17 cellular contexts compared by ENCODE assay signal in genomic region chr16:60217787-60218186, GRCh38.
A peak's percentile ranks its signal among the peaks of the same experiment; 100 is the strongest.
DNase-seq lines count a peak whose midpoint lies in the region; TF ChIP-seq lines count a peak whose summit lies in the region.
"Had no signal": no experiment of that assay in that cellular context is flagged by ENCODE, and none has a peak within 500 bp of the region (broad histone marks: within the 10 kb centered on the region; RNA-seq: fewer than 3 reads in every experiment).

No MANE protein-coding gene starts in this region.

- H3K36me3 ChIP-seq in endodermal cell (ENCODE audit: control insufficient read depth, insufficient read depth, low read length) (no peaks in the 10 kb centered on the region), neuronal stem cell (replicated peaks in 1 of 2; ENCODE audit: control insufficient read depth in 2 of 2, insufficient read depth in 2 of 2, low read length in 2 of 2) (no peaks in the 10 kb centered on the region), thyroid gland (no peaks in the 10 kb centered on the region)

- H3K4me3 Mint-ChIP-seq in endodermal cell (no peak overlapping the region), mesothelial cell of epicardium (no peak overlapping the region)
- H3K4me3 Mint-ChIP-seq: CD4-positive, alpha-beta T cell; HFFc6 had no signal

- H2BK12ac ChIP-seq in neuronal stem cell (ENCODE audit: low read length) = no peak overlapping the region

- H3K4me1 Mint-ChIP-seq in endodermal cell = peaks cover 28% of the 10 kb centered on the region
- H3K4me1 Mint-ChIP-seq in mesothelial cell of epicardium = no peaks in the 10 kb centered on the region

- CTCF ChIA-PET in RWPE1 (lab: Yijun Ruan, JAX) = interaction anchor here (0.6 to 0.7 kb wide), 2 partner anchors 39 to 132 kb away, joined by 3 to 4 read pairs; no protein-coding TSS in a partner anchor

- H4K91ac ChIP-seq in neuronal stem cell (ENCODE audit: low read depth, low read length, poor library complexity) = no peak overlapping the region

- H3K4me3 ChIP-seq in endodermal cell (ENCODE audit: low read length) = no peak overlapping the region
- no peak overlapping the region for H3K4me3 ChIP-seq in neuronal stem cell (ENCODE audit: low read length in 2 of 2)
- no peak overlapping the region for H3K4me3 ChIP-seq in thyroid gland (replicated peaks in 1 of 3)
- H3K4me3 ChIP-seq: A549 had no signal

- no peak overlapping the region for H2BK5ac ChIP-seq in neuronal stem cell (ENCODE audit: low read length)

- H3K23ac ChIP-seq in neuronal stem cell (ENCODE audit: low read depth, low read length, poor library complexity) = no peak overlapping the region

- no peak overlapping the region for H2BK15ac ChIP-seq in neuronal stem cell (ENCODE audit: low read length)

- no peak overlapping the region for H3K4me2 ChIP-seq in neuronal stem cell (ENCODE audit: insufficient read depth, low read length, poor library complexity, severe bottlenecking)
- H3K4me2 ChIP-seq: A549 had no signal

- peaks cover 21% of the 10 kb centered on the region for H3K9me3 Mint-ChIP-seq in endodermal cell
- no peaks in the 10 kb centered on the region for H3K9me3 Mint-ChIP-seq in mesothelial cell of epicardium

- H3K36me3 Mint-ChIP-seq in endodermal cell (ENCODE audit: low read depth) (no peaks in the 10 kb centered on the region), mesothelial cell of epicardium (no peaks in the 10 kb centered on the region)

- intact Hi-C loops in thyroid gland (cut with DNase I) = no loop called here

- no peaks in the 10 kb centered on the region for H3K27me3 ChIP-seq in endodermal cell (ENCODE audit: control insufficient read depth, insufficient read depth, low read length, poor library complexity, severe bottlenecking)
- no peaks in the 10 kb centered on the region for H3K27me3 ChIP-seq in neuronal stem cell (ENCODE audit: control insufficient read depth in 3 of 3, insufficient read depth in 3 of 3, low read depth in 1 of 3, low read length in 3 of 3)
- H3K27me3 ChIP-seq in thyroid gland = no peaks in the 10 kb centered on the region

- POLR2A ChIA-PET in RWPE1 (lab: Yijun Ruan, JAX; ENCODE audit: low non-redundant PET) = no interaction called here

- H3K27ac ChIP-seq in endodermal cell (ENCODE audit: low read depth, low read length) (no peak overlapping the region), neuronal stem cell (replicated peaks; ENCODE audit: low read length) (no peak overlapping the region), thyroid gland (no peak overlapping the region), RWPE1 (no peak overlapping the region)
- H3K27ac ChIP-seq: 22Rv1, A549, C4-2B, HL-60 had no signal

- H3K4me1 ChIP-seq in endodermal cell (ENCODE audit: control insufficient read depth, insufficient read depth, low read length) = peaks cover 13% of the 10 kb centered on the region
- no peaks in the 10 kb centered on the region for H3K4me1 ChIP-seq in neuronal stem cell (ENCODE audit: control insufficient read depth in 2 of 2, insufficient read depth in 1 of 2, low read depth in 1 of 2, low read length in 2 of 2)
- H3K4me1 ChIP-seq in thyroid gland = no peaks in the 10 kb centered on the region
- H3K4me1 ChIP-seq: A549, Caco-2 had no signal

- TF ChIP-seq CTCF in endodermal cell (conservative IDR thresholded peaks at IDR 0.05) = no peak
- TF ChIP-seq CTCF in thyroid gland (IDR thresholded peaks at IDR 0.05) = no peak
- no peak for TF ChIP-seq CTCF in mesothelial cell of epicardium (IDR thresholded peaks at IDR 0.05; ENCODE audit: unreplicated experiment)
- TF ChIP-seq CTCF in RWPE1 (conservative IDR thresholded peaks at IDR 0.05; ENCODE audit: low read depth) = no peak

- DNase-seq in ELF-1 (ENCODE audit: low read depth, low spot score) (peak; percentile 67), NCI-H526 (lab: John Stamatoyannopoulos, UW) (peak; percentile 64 to 73), endodermal cell (peak; percentile 51), neuronal stem cell (ENCODE audit: low spot score) (no peak), thyroid gland (no peak), mesothelial cell of epicardium (ENCODE audit: low spot score in 2 of 2, unreplicated experiment in 2 of 2) (no peak), RWPE1 (ENCODE audit: low spot score) (no peak)
- DNase-seq: AML-193; Caco-2; CD4-positive, alpha-beta T cell; GDM1; GOT3; HFFc6 had no signal

- H3K27ac Mint-ChIP-seq in endodermal cell = no peak overlapping the region
- no peak overlapping the region for H3K27ac Mint-ChIP-seq in mesothelial cell of epicardium
- H3K27ac Mint-ChIP-seq: CD4-positive, alpha-beta T cell; HFFc6 had no signal

- 79 to 81% methylated on average over 6 to 7 of the region's 7 CpGs for WGBS in endodermal cell (ENCODE audit: insufficient coverage in 1 of 2, insufficient read length in 1 of 2), 2 experiments
- no CpG with 5 or more reads among the region's 7 CpGs for WGBS in neuronal stem cell (ENCODE audit: extremely low coverage in 2 of 2, insufficient read length in 2 of 2, insufficient replicate concordance in 1 of 2), 2 donors
- 64 to 70% methylated on average over 7 of the region's 7 CpGs for WGBS in thyroid gland, 2 donors

- H3K14ac ChIP-seq in neuronal stem cell (ENCODE audit: low read length) = no peak overlapping the region

- H3K9me3 ChIP-seq in endodermal cell (ENCODE audit: control insufficient read depth, low read length) = peaks cover 21% of the 10 kb centered on the region
- H3K9me3 ChIP-seq in neuronal stem cell (replicated peaks in 1 of 2; ENCODE audit: control insufficient read depth in 2 of 2, insufficient read depth in 1 of 2, low read depth in 1 of 2, low read length in 2 of 2) = peaks cover 0 to 3% of the 10 kb centered on the region in 2 donors
- no peaks in the 10 kb centered on the region for H3K9me3 ChIP-seq in thyroid gland
- H3K9me3 ChIP-seq: A549 had no signal

- H4K8ac ChIP-seq in neuronal stem cell (ENCODE audit: low read depth, low read length) = no peak overlapping the region

- no peak overlapping the region for H3K4ac ChIP-seq in neuronal stem cell (ENCODE audit: low read length)

- no peak overlapping the region for H3K9ac ChIP-seq in endodermal cell (ENCODE audit: extremely low read depth, low read length, poor library complexity, severe bottlenecking)
- H3K9ac ChIP-seq in neuronal stem cell (ENCODE audit: low read depth, low read length, poor library complexity) = no peak overlapping the region

- H2BK120ac ChIP-seq in neuronal stem cell (ENCODE audit: low read depth, low read length) = no peak overlapping the region

- H3K18ac ChIP-seq in neuronal stem cell (ENCODE audit: low read length) = peak overlapping the region; percentile 3

- TF ChIP-seq POLR2A in thyroid gland (IDR thresholded peaks at IDR 0.05) = no peak

- no peaks in the 10 kb centered on the region for H3K79me1 ChIP-seq in neuronal stem cell (ENCODE audit: low read depth, low read length)

- no peak overlapping the region for H2AFZ ChIP-seq in neuronal stem cell (ENCODE audit: low read length)

- H3K27me3 Mint-ChIP-seq in endodermal cell (ENCODE audit: insufficient read depth) (no peaks in the 10 kb centered on the region), mesothelial cell of epicardium (ENCODE audit: low read depth) (no peaks in the 10 kb centered on the region)
- H3K27me3 Mint-ChIP-seq: CD4-positive, alpha-beta T cell had no signal

- H2AK5ac ChIP-seq in neuronal stem cell (ENCODE audit: low read depth, low read length) = no peak overlapping the region

Comparison
In these comparisons a context has a peak if more than half of its experiments do, and no peak if none do; other contexts are left out.
1. DNase-seq: peak in ELF-1 (single experiment), NCI-H526 (2 of 2) and endodermal cell (single experiment); none in neuronal stem cell (single experiment), thyroid gland (0 of 2), mesothelial cell of epicardium (0 of 2) and RWPE1 (single experiment).